Comparison of ENCODE assay signal across 1 cellular context in genomic region chr1:223710179-223711133, GRCh38.
TF ChIP-seq lines count a peak whose summit lies in the region.

No MANE protein-coding gene starts in this region.

TF ChIP-seq in K562, 482 proteins besides CTCF, POLR2A, EP300 and RAD21 (continued from another document and continues in another):
- TF ChIP-seq BRF2 (IDR thresholded peaks at IDR 0.05; ENCODE audit: borderline replicate concordance, insufficient read depth, insufficient read length) (no peak), SMARCE1 (IDR thresholded peaks at IDR 0.05) (no peak), KLF1 (tag; IDR thresholded peaks at IDR 0.05) (no peak), HLTF (IDR thresholded peaks at IDR 0.05) (no peak), IRF9 (tag; IDR thresholded peaks at IDR 0.05) (no peak), ZFX (CRISPR knock-in tag; IDR thresholded peaks at IDR 0.05) (0 out of 2 replicates have a peak, but pooled peaks have one; percentile 16), KHSRP (IDR thresholded peaks at IDR 0.05) (no peak), MECOM (CRISPR knock-in tag; IDR thresholded peaks at IDR 0.05) (no peak), CHD1 (IDR thresholded peaks at IDR 0.05; ENCODE audit: low read length) (no peak), MITF (IDR thresholded peaks at IDR 0.05) (no peak), ZBTB12 (CRISPR knock-in tag; IDR thresholded peaks at IDR 0.05) (no peak), ELF1 (tag; IDR thresholded peaks at IDR 0.05) (no peak), RBBP5 (IDR thresholded peaks at IDR 0.05; ENCODE audit: borderline replicate concordance, insufficient read depth, low read length, poor library complexity, severe bottlenecking) (no peak), KLF6 (CRISPR knock-in tag; IDR thresholded peaks at IDR 0.05; ENCODE audit: borderline replicate concordance) (no peak), HNRNPL (IDR thresholded peaks at IDR 0.05; ENCODE audit: low read depth, low read length) (no peak), MTA2 (IDR thresholded peaks at IDR 0.05; ENCODE audit: low read depth) (0 out of 2 replicates have a peak, but pooled peaks have one; percentile 39), TRIM24 (IDR thresholded peaks at IDR 0.05) (no peak), MXI1 (IDR thresholded peaks at IDR 0.05; ENCODE audit: low read depth, low read length) (no peak), TAF9B (IDR thresholded peaks at IDR 0.05; ENCODE audit: partially characterized antibody) (no peak)
- TF ChIP-seq, protein P1, sequence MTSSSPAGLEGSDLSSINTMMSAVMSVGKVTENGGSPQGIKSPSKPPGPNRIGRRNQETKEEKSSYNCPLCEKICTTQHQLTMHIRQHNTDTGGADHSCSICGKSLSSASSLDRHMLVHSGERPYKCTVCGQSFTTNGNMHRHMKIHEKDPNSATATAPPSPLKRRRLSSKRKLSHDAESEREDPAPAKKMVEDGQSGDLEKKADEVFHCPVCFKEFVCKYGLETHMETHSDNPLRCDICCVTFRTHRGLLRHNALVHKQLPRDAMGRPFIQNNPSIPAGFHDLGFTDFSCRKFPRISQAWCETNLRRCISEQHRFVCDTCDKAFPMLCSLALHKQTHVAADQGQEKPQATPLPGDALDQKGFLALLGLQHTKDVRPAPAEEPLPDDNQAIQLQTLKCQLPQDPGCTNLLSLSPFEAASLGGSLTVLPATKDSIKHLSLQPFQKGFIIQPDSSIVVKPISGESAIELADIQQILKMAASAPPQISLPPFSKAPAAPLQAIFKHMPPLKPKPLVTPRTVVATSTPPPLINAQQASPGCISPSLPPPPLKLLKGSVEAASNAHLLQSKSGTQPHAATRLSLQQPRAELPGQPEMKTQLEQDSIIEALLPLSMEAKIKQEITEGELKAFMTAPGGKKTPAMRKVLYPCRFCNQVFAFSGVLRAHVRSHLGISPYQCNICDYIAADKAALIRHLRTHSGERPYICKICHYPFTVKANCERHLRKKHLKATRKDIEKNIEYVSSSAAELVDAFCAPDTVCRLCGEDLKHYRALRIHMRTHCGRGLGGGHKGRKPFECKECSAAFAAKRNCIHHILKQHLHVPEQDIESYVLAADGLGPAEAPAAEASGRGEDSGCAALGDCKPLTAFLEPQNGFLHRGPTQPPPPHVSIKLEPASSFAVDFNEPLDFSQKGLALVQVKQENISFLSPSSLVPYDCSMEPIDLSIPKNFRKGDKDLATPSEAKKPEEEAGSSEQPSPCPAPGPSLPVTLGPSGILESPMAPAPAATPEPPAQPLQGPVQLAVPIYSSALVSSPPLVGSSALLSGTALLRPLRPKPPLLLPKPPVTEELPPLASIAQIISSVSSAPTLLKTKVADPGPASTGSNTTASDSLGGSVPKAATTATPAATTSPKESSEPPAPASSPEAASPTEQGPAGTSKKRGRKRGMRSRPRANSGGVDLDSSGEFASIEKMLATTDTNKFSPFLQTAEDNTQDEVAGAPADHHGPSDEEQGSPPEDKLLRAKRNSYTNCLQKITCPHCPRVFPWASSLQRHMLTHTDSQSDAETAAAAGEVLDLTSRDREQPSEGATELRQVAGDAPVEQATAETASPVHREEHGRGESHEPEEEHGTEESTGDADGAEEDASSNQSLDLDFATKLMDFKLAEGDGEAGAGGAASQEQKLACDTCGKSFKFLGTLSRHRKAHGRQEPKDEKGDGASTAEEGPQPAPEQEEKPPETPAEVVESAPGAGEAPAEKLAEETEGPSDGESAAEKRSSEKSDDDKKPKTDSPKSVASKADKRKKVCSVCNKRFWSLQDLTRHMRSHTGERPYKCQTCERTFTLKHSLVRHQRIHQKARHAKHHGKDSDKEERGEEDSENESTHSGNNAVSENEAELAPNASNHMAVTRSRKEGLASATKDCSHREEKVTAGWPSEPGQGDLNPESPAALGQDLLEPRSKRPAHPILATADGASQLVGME (CRISPR knock-in tag; IDR thresholded peaks at IDR 0.05), result no peak
- TF ChIP-seq, protein P2, sequence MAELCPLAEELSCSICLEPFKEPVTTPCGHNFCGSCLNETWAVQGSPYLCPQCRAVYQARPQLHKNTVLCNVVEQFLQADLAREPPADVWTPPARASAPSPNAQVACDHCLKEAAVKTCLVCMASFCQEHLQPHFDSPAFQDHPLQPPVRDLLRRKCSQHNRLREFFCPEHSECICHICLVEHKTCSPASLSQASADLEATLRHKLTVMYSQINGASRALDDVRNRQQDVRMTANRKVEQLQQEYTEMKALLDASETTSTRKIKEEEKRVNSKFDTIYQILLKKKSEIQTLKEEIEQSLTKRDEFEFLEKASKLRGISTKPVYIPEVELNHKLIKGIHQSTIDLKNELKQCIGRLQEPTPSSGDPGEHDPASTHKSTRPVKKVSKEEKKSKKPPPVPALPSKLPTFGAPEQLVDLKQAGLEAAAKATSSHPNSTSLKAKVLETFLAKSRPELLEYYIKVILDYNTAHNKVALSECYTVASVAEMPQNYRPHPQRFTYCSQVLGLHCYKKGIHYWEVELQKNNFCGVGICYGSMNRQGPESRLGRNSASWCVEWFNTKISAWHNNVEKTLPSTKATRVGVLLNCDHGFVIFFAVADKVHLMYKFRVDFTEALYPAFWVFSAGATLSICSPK (IDR thresholded peaks at IDR 0.05; ENCODE audit: borderline replicate concordance), result no peak
- TF ChIP-seq, protein P3, sequence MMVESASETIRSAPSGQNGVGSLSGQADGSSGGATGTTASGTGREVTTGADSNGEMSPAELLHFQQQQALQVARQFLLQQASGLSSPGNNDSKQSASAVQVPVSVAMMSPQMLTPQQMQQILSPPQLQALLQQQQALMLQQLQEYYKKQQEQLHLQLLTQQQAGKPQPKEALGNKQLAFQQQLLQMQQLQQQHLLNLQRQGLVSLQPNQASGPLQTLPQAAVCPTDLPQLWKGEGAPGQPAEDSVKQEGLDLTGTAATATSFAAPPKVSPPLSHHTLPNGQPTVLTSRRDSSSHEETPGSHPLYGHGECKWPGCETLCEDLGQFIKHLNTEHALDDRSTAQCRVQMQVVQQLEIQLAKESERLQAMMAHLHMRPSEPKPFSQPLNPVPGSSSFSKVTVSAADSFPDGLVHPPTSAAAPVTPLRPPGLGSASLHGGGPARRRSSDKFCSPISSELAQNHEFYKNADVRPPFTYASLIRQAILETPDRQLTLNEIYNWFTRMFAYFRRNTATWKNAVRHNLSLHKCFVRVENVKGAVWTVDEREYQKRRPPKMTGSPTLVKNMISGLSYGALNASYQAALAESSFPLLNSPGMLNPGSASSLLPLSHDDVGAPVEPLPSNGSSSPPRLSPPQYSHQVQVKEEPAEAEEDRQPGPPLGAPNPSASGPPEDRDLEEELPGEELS (CRISPR knock-in tag; IDR thresholded peaks at IDR 0.05; ENCODE audit: borderline replicate concordance), result no peak
- TF ChIP-seq, protein P4, sequence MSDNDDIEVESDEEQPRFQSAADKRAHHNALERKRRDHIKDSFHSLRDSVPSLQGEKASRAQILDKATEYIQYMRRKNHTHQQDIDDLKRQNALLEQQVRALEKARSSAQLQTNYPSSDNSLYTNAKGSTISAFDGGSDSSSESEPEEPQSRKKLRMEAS (CRISPR knock-in tag; IDR thresholded peaks at IDR 0.05), result no peak
- TF ChIP-seq, protein P5, sequence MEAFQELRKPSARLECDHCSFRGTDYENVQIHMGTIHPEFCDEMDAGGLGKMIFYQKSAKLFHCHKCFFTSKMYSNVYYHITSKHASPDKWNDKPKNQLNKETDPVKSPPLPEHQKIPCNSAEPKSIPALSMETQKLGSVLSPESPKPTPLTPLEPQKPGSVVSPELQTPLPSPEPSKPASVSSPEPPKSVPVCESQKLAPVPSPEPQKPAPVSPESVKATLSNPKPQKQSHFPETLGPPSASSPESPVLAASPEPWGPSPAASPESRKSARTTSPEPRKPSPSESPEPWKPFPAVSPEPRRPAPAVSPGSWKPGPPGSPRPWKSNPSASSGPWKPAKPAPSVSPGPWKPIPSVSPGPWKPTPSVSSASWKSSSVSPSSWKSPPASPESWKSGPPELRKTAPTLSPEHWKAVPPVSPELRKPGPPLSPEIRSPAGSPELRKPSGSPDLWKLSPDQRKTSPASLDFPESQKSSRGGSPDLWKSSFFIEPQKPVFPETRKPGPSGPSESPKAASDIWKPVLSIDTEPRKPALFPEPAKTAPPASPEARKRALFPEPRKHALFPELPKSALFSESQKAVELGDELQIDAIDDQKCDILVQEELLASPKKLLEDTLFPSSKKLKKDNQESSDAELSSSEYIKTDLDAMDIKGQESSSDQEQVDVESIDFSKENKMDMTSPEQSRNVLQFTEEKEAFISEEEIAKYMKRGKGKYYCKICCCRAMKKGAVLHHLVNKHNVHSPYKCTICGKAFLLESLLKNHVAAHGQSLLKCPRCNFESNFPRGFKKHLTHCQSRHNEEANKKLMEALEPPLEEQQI (IDR thresholded peaks at IDR 0.05), result no peak
- TF ChIP-seq, protein P6, sequence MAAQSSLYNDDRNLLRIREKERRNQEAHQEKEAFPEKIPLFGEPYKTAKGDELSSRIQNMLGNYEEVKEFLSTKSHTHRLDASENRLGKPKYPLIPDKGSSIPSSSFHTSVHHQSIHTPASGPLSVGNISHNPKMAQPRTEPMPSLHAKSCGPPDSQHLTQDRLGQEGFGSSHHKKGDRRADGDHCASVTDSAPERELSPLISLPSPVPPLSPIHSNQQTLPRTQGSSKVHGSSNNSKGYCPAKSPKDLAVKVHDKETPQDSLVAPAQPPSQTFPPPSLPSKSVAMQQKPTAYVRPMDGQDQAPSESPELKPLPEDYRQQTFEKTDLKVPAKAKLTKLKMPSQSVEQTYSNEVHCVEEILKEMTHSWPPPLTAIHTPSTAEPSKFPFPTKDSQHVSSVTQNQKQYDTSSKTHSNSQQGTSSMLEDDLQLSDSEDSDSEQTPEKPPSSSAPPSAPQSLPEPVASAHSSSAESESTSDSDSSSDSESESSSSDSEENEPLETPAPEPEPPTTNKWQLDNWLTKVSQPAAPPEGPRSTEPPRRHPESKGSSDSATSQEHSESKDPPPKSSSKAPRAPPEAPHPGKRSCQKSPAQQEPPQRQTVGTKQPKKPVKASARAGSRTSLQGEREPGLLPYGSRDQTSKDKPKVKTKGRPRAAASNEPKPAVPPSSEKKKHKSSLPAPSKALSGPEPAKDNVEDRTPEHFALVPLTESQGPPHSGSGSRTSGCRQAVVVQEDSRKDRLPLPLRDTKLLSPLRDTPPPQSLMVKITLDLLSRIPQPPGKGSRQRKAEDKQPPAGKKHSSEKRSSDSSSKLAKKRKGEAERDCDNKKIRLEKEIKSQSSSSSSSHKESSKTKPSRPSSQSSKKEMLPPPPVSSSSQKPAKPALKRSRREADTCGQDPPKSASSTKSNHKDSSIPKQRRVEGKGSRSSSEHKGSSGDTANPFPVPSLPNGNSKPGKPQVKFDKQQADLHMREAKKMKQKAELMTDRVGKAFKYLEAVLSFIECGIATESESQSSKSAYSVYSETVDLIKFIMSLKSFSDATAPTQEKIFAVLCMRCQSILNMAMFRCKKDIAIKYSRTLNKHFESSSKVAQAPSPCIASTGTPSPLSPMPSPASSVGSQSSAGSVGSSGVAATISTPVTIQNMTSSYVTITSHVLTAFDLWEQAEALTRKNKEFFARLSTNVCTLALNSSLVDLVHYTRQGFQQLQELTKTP (IDR thresholded peaks at IDR 0.05; ENCODE audit: low read depth in 1 of 2, partially characterized antibody in 2 of 2), result no peak
- TF ChIP-seq, protein P7, sequence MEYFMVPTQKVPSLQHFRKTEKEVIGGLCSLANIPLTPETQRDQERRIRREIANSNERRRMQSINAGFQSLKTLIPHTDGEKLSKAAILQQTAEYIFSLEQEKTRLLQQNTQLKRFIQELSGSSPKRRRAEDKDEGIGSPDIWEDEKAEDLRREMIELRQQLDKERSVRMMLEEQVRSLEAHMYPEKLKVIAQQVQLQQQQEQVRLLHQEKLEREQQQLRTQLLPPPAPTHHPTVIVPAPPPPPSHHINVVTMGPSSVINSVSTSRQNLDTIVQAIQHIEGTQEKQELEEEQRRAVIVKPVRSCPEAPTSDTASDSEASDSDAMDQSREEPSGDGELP (CRISPR knock-in tag; IDR thresholded peaks at IDR 0.05; ENCODE audit: borderline replicate concordance), result no peak
- TF ChIP-seq, protein P8, sequence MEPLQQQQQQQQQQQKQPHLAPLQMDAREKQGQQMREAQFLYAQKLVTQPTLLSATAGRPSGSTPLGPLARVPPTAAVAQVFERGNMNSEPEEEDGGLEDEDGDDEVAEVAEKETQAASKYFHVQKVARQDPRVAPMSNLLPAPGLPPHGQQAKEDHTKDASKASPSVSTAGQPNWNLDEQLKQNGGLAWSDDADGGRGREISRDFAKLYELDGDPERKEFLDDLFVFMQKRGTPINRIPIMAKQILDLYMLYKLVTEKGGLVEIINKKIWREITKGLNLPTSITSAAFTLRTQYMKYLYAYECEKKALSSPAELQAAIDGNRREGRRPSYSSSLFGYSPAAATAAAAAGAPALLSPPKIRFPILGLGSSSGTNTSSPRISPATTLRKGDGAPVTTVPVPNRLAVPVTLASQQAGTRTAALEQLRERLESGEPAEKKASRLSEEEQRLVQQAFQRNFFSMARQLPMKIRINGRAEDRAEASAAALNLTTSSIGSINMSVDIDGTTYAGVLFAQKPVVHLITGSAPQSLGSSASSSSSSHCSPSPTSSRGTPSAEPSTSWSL (CRISPR knock-in tag; IDR thresholded peaks at IDR 0.05; ENCODE audit: borderline replicate concordance), result no peak
